ENCODE assay signal across 9 cellular contexts in the genomic region with DNA sequence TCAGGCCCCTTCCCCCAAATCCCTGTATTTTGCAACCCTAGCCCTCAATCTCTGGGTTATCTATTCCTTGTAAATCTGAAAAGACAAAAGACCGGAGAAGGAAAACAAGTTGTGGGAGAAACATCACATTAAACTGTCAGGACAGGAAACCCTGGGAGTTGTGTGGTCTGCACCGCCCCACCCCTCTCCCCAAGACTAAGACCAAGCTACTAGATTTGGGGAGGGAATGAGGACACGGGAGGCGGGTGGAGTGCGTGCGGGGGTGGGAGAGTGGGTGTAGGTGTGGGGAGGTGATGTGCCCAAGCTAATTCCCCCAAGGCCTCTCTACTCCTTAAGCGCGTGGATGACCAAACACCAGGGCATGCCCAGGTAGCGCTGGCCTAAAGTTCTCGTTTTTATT. TPM values are rescaled to one million over a fixed set of nuclear protein-coding genes. Genes with fewer than 3 reads are reported as not detected.
DNase-seq lines count a peak whose midpoint lies in the region; ATAC-seq and TF ChIP-seq lines count a peak whose summit lies in the region.
"Had no signal": no experiment of that assay in that cellular context is flagged by ENCODE, and none has a peak within 500 bp of the region (broad histone marks: within the 10 kb centered on the region; RNA-seq: fewer than 3 reads in every experiment).

No MANE protein-coding gene starts in this region.

- POLR2A ChIA-PET in HEK293 (lab: Yijun Ruan, JAX), result interaction anchor here (0.6 kb wide), 1 partner anchor 287 kb away, joined by 5 read pairs; no protein-coding TSS in a partner anchor

- no peak overlapping the region for H2AFZ ChIP-seq in smooth muscle cell (ENCODE audit: low read depth)

- H3K9me3 ChIP-seq in HEK293 (ENCODE audit: control insufficient read depth, insufficient read depth, low read depth, low read length), result no peaks in the 10 kb centered on the region
- H3K9me3 ChIP-seq in smooth muscle cell (replicated peaks; ENCODE audit: low read depth), result no peaks in the 10 kb centered on the region

- H3K36me3 ChIP-seq in HEK293 (ENCODE audit: control insufficient read depth in 2 of 2, insufficient read depth in 1 of 2, low read length in 2 of 2) (no peaks in the 10 kb centered on the region), smooth muscle cell (ENCODE audit: low read depth) (no peaks in the 10 kb centered on the region)

- peaks cover 42% of the 10 kb centered on the region for H4K20me1 ChIP-seq in smooth muscle cell (ENCODE audit: low read depth)

- peak overlapping the region; percentile 91 for H3K4me2 ChIP-seq in smooth muscle cell

- no peak for ATAC-seq in HG03565 (IDR thresholded peaks at IDR 0.05; ENCODE audit: unreplicated experiment)

- H3K79me2 ChIP-seq in smooth muscle cell (ENCODE audit: low read depth), result peaks cover 17% of the 10 kb centered on the region

- CTCF ChIA-PET in HEK293 (lab: Yijun Ruan, JAX), result interaction anchor here (0.6 kb wide), 1 partner anchor 468 kb away, joined by 3 read pairs; no protein-coding TSS in a partner anchor

- peaks cover 36% of the 10 kb centered on the region for H3F3A ChIP-seq in smooth muscle cell (ENCODE audit: low read depth)

- no peak overlapping the region for H3K9ac ChIP-seq in smooth muscle cell (ENCODE audit: low read depth)

- WGBS in smooth muscle cell (ENCODE audit: low lambda C conversion rate), result 19% methylated on average over 10 of the region's 10 CpGs

- H3K4me1 ChIP-seq in HEK293 (ENCODE audit: control insufficient read depth, insufficient read depth, low read length) (peaks cover 26% of the 10 kb centered on the region), smooth muscle cell (ENCODE audit: low read depth) (peaks cover 34% of the 10 kb centered on the region)

- H3K27ac ChIP-seq in HEK293 (ENCODE audit: extremely low read depth, low read depth, low read length) (peak overlapping the region; percentile 84), smooth muscle cell (ENCODE audit: low read depth) (peak overlapping the region; percentile 61)

- TF ChIP-seq CTCF in HEK293 (tag by site-specific recombination; IDR thresholded peaks at IDR 0.05), result no peak
- no peak for TF ChIP-seq CTCF in smooth muscle cell (IDR thresholded peaks at IDR 0.05; ENCODE audit: borderline replicate concordance, insufficient read depth, poor library complexity, severe bottlenecking)

- no peaks in the 10 kb centered on the region for H3K27me3 ChIP-seq in smooth muscle cell (ENCODE audit: low read depth)

- H3K4me3 ChIP-seq in HEK293 (ENCODE audit: low read depth, low read length) (no peak overlapping the region), smooth muscle cell (peak overlapping the region; percentile 69)

- DNase-seq in amniotic epithelial cell (ENCODE audit: low read depth) (peak; percentile 68), islet precursor cell (peak; percentile 59), smooth muscle cell (lab: John Stamatoyannopoulos, UW; ENCODE audit: unreplicated experiment) (no peak), germinal center (ENCODE audit: low spot score) (no peak), amniotic stem cell (lab: John Stamatoyannopoulos, UW) (no peak), NCI-H146 treated with DMSO at 0.1 percent for 48 hours (lab: John Stamatoyannopoulos, UW; ENCODE audit: unreplicated experiment) (no peak)
- DNase-seq: activated effector memory CD4-positive, alpha-beta T cell treated with anti-CD3 and anti-CD28 coated beads, Interleukin-2, amount 50 U/mL, for 16 hours had no signal

TF ChIP-seq in HEK293, 187 proteins besides CTCF, POLR2A, EP300 and RAD21:
- peak; percentile 96 for TF ChIP-seq EGR2 (tag by site-specific recombination; IDR thresholded peaks at IDR 0.05; ENCODE audit: low read depth)
- TF ChIP-seq SP2 (tag by site-specific recombination; IDR thresholded peaks at IDR 0.05), result peak; percentile 56
- peak; percentile 96 for TF ChIP-seq ZFHX2 (tag by site-specific recombination; conservative IDR thresholded peaks at IDR 0.05)
- TF ChIP-seq, protein P1, sequence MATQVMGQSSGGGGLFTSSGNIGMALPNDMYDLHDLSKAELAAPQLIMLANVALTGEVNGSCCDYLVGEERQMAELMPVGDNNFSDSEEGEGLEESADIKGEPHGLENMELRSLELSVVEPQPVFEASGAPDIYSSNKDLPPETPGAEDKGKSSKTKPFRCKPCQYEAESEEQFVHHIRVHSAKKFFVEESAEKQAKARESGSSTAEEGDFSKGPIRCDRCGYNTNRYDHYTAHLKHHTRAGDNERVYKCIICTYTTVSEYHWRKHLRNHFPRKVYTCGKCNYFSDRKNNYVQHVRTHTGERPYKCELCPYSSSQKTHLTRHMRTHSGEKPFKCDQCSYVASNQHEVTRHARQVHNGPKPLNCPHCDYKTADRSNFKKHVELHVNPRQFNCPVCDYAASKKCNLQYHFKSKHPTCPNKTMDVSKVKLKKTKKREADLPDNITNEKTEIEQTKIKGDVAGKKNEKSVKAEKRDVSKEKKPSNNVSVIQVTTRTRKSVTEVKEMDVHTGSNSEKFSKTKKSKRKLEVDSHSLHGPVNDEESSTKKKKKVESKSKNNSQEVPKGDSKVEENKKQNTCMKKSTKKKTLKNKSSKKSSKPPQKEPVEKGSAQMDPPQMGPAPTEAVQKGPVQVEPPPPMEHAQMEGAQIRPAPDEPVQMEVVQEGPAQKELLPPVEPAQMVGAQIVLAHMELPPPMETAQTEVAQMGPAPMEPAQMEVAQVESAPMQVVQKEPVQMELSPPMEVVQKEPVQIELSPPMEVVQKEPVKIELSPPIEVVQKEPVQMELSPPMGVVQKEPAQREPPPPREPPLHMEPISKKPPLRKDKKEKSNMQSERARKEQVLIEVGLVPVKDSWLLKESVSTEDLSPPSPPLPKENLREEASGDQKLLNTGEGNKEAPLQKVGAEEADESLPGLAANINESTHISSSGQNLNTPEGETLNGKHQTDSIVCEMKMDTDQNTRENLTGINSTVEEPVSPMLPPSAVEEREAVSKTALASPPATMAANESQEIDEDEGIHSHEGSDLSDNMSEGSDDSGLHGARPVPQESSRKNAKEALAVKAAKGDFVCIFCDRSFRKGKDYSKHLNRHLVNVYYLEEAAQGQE (tag by site-specific recombination; IDR thresholded peaks at IDR 0.05), result no peak
- TF ChIP-seq, protein P2, sequence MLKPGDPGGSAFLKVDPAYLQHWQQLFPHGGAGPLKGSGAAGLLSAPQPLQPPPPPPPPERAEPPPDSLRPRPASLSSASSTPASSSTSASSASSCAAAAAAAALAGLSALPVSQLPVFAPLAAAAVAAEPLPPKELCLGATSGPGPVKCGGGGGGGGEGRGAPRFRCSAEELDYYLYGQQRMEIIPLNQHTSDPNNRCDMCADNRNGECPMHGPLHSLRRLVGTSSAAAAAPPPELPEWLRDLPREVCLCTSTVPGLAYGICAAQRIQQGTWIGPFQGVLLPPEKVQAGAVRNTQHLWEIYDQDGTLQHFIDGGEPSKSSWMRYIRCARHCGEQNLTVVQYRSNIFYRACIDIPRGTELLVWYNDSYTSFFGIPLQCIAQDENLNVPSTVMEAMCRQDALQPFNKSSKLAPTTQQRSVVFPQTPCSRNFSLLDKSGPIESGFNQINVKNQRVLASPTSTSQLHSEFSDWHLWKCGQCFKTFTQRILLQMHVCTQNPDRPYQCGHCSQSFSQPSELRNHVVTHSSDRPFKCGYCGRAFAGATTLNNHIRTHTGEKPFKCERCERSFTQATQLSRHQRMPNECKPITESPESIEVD (tag by site-specific recombination; IDR thresholded peaks at IDR 0.05), result peak; percentile 38; the same call in 1 of the 2 replicates
- TF ChIP-seq, protein P3, sequence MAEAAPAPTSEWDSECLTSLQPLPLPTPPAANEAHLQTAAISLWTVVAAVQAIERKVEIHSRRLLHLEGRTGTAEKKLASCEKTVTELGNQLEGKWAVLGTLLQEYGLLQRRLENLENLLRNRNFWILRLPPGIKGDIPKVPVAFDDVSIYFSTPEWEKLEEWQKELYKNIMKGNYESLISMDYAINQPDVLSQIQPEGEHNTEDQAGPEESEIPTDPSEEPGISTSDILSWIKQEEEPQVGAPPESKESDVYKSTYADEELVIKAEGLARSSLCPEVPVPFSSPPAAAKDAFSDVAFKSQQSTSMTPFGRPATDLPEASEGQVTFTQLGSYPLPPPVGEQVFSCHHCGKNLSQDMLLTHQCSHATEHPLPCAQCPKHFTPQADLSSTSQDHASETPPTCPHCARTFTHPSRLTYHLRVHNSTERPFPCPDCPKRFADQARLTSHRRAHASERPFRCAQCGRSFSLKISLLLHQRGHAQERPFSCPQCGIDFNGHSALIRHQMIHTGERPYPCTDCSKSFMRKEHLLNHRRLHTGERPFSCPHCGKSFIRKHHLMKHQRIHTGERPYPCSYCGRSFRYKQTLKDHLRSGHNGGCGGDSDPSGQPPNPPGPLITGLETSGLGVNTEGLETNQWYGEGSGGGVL (tag by site-specific recombination; IDR thresholded peaks at IDR 0.05), result peak; percentile 89
- TF ChIP-seq ZNF214 (tag by site-specific recombination; IDR thresholded peaks at IDR 0.05; ENCODE audit: borderline replicate concordance), result no peak
- TF ChIP-seq SP3 (tag by site-specific recombination; IDR thresholded peaks at IDR 0.05), result 0 out of 2 replicates have a peak, but pooled peaks have one; percentile 14

RNA-seq across cellular contexts. Expression of a gene that starts 1.3 kb away (rescaled TPM):
- total RNA-seq in smooth muscle cell, result 7.8 and 9.6 TPM in 2 replicates
- 6.8 and 7.5 TPM in 2 replicates for polyA plus RNA-seq in smooth muscle cell

Comparison
In these comparisons a context has a peak if more than half of its experiments do, and no peak if none do; other contexts are left out.
1. DNase-seq: peak in amniotic epithelial cell (single experiment) and islet precursor cell (single experiment); none in smooth muscle cell (single experiment), germinal center (single experiment), amniotic stem cell (single experiment) and NCI-H146 treated with DMSO at 0.1 percent for 48 hours (single experiment).